19 cellular contexts compared by ENCODE assay signal in the genomic region with DNA sequence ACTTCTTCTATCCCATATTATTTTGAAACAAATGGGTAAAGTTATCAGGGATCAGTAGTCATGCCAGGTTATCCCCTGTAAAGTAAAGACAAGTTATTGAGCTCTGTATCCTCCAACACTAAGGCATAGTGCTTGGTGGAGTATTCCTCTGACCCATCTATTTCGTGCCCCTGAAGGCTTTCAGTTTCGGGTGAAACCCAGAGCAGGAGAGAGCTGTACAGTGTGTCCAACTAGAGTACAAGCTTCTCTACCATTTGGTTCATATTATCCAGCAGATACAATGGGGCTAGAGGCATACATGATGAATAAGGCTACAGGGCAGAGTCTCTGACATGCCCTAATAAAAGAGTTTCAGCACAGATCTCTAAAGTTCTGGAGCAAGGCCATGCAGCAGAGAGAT. TPM values are rescaled to one million over a fixed set of nuclear protein-coding genes. Genes with fewer than 3 reads are reported as not detected.
DNase-seq lines count a peak whose midpoint lies in the region; ATAC-seq, FAIRE-seq and TF ChIP-seq lines count a peak whose summit lies in the region.
"Had no signal": no experiment of that assay in that cellular context is flagged by ENCODE, and none has a peak within 500 bp of the region (broad histone marks: within the 10 kb centered on the region; RNA-seq: fewer than 3 reads in every experiment).

No MANE protein-coding gene starts in this region.

- no peaks in the 10 kb centered on the region for H3K9me3 ChIP-seq in right atrium auricular region
- H3K9me3 ChIP-seq in heart left ventricle = no peaks in the 10 kb centered on the region
- H3K9me3 ChIP-seq in endothelial cell of umbilical vein (replicated peaks; ENCODE audit: control insufficient read depth, insufficient read depth, low read length) = no peaks in the 10 kb centered on the region
- H3K9me3 ChIP-seq in neural progenitor cell (ENCODE audit: low read depth) = no peaks in the 10 kb centered on the region
- H3K9me3 ChIP-seq: BLaER1 had no signal

- peaks cover 8% of the 10 kb centered on the region for H3K27me3 Mint-ChIP-seq in neural progenitor cell (ENCODE audit: insufficient read depth, low read depth)
- H3K27me3 Mint-ChIP-seq in mesothelial cell of epicardium (ENCODE audit: low read depth) = peaks cover 15% of the 10 kb centered on the region

- WGBS in heart left ventricle, 4 donors = 93 to 100% (median 96%) methylated on average over 2 of the region's 2 CpGs

- no peaks in the 10 kb centered on the region for H4K20me1 ChIP-seq in endothelial cell of umbilical vein (replicated peaks; ENCODE audit: control insufficient read depth, extremely low read depth, insufficient read depth, low read length)
- H4K20me1 ChIP-seq in neural progenitor cell (ENCODE audit: low read depth) = peaks cover 9% of the 10 kb centered on the region
- H4K20me1 ChIP-seq: BLaER1 had no signal

- POLR2A ChIA-PET in endothelial cell of umbilical vein (lab: Charles Lee) = no interaction called here

- H3K4me3 ChIP-seq in right atrium auricular region (no peak overlapping the region), heart left ventricle (no peak overlapping the region), endothelial cell of umbilical vein (replicated peaks in 1 of 3; ENCODE audit: insufficient read depth in 1 of 3, low read depth in 1 of 3, low read length in 3 of 3) (no peak overlapping the region), neural progenitor cell (no peak overlapping the region)
- H3K4me3 ChIP-seq: BLaER1, GM23338 had no signal

- dilution Hi-C loops in endothelial cell of umbilical vein (cut with MboI; ENCODE audit: extremely low pct_ligation_motif_present, low sequenced_read_pairs) = no loop called here

- H3K9me3 Mint-ChIP-seq in neural progenitor cell (no peaks in the 10 kb centered on the region), mesothelial cell of epicardium (no peaks in the 10 kb centered on the region)
- H3K9me3 Mint-ChIP-seq: CD4-positive, alpha-beta memory T cell; GM23338; HFFc6 had no signal

- H3K36me3 Mint-ChIP-seq in neural progenitor cell (no peaks in the 10 kb centered on the region), mesothelial cell of epicardium (no peaks in the 10 kb centered on the region)

- no peak overlapping the region for H3K27ac Mint-ChIP-seq in neural progenitor cell
- H3K27ac Mint-ChIP-seq in mesothelial cell of epicardium = no peak overlapping the region
- H3K27ac Mint-ChIP-seq: CD4-positive, alpha-beta memory T cell; GM23338; HFFc6 had no signal

- CTCF ChIA-PET in endothelial cell of umbilical vein (lab: Charles Lee) = interaction anchor here (1.2 kb wide), 2 partner anchors 37 to 53 kb away, joined by 3 to 4 read pairs; no protein-coding TSS in a partner anchor

- H3K79me2 ChIP-seq in endothelial cell of umbilical vein (ENCODE audit: control insufficient read depth, insufficient read depth, low read length) (peaks cover 5% of the 10 kb centered on the region), neural progenitor cell (ENCODE audit: low read depth) (no peaks in the 10 kb centered on the region)

- BruUV-seq in endothelial cell of umbilical vein (replicated peaks; lab: Mats Ljungman, UMichigan) = no TSS peak

- peak overlapping the region; percentile 35 for H3K4me3 Mint-ChIP-seq in neural progenitor cell
- H3K4me3 Mint-ChIP-seq in mesothelial cell of epicardium = no peak overlapping the region
- H3K4me3 Mint-ChIP-seq: CD14-positive monocyte, GM23338, HFFc6 had no signal

- no peaks in the 10 kb centered on the region for H3K9me1 ChIP-seq in endothelial cell of umbilical vein (replicated peaks; ENCODE audit: control insufficient read depth, extremely low read depth, insufficient read depth, low read length)

- H3K9ac ChIP-seq in endothelial cell of umbilical vein (replicated peaks; ENCODE audit: extremely low read depth, insufficient read depth, low read length) (no peak overlapping the region), neural progenitor cell (no peak overlapping the region)
- H3K9ac ChIP-seq: BLaER1 had no signal

- H3K36me3 ChIP-seq in right atrium auricular region (no peaks in the 10 kb centered on the region), heart left ventricle (no peaks in the 10 kb centered on the region), endothelial cell of umbilical vein (ENCODE audit: control insufficient read depth in 2 of 2, extremely low read depth in 1 of 2, insufficient read depth in 2 of 2, low read length in 2 of 2) (no peaks in the 10 kb centered on the region), neural progenitor cell (no peaks in the 10 kb centered on the region)
- H3K36me3 ChIP-seq: BLaER1 had no signal

- intact Hi-C loops in heart left ventricle (cut with DNase I) (loop anchor here in 6 of 10 donors (5.0 to 10.0 kb wide), 6 partner anchors 64 to 206 kb away; partner anchors contain the start of genes IRF1 (in 2 of the 6), P4HA2 (in 2 of the 6) and SLC22A5 (in 2 of the 6)), endothelial cell of umbilical vein (cut with micrococcal nuclease) (loop anchor here (10.0 kb wide), 2 partner anchors 204 to 534 kb away; partner anchors contain the start of gene IRF1)

- ATAC-seq in heart left ventricle = no peak
- no peak for ATAC-seq in HG02884 (IDR thresholded peaks at IDR 0.05; ENCODE audit: unreplicated experiment)
- ATAC-seq: GM23338, HCT116 had no signal

- peak; percentile 9 for DNase-seq in right atrium auricular region (ENCODE audit: low spot score)
- DNase-seq in heart left ventricle = no peak
- no peak for DNase-seq in endothelial cell of umbilical vein (ENCODE audit: low read depth, low spot score)
- DNase-seq in neural progenitor cell (ENCODE audit: low spot score) = no peak
- no peak for DNase-seq in mesothelial cell of epicardium (ENCODE audit: low spot score in 2 of 2, unreplicated experiment in 2 of 2)
- no peak for DNase-seq in GF-D8 (lab: John Stamatoyannopoulos, UW)
- DNase-seq: 8988T; CD4-positive, alpha-beta memory T cell; DMS153; DMS79; GDM1; H7; HFFc6 had no signal

- no peak overlapping the region for H3K27ac ChIP-seq in right atrium auricular region
- H3K27ac ChIP-seq in heart left ventricle = no peak overlapping the region
- H3K27ac ChIP-seq in endothelial cell of umbilical vein (ENCODE audit: insufficient read depth, low read depth, low read length) = no peak overlapping the region
- H3K27ac ChIP-seq in neural progenitor cell = no peak overlapping the region
- H3K27ac ChIP-seq: BLaER1 had no signal

- TF ChIP-seq CTCF in right atrium auricular region (IDR thresholded peaks at IDR 0.05) (no peak), heart left ventricle (IDR thresholded peaks at IDR 0.05) (no peak), endothelial cell of umbilical vein (IDR thresholded peaks at IDR 0.05; ENCODE audit: extremely low read depth in 1 of 2, insufficient read depth in 1 of 2, low read depth in 1 of 2, low read length in 2 of 2) (no peak), neural progenitor cell (IDR thresholded peaks at IDR 0.05) (no peak), mesothelial cell of epicardium (IDR thresholded peaks at IDR 0.05; ENCODE audit: unreplicated experiment) (no peak)

- H3F3A ChIP-seq in neural progenitor cell (ENCODE audit: low read depth) = peaks cover 17% of the 10 kb centered on the region

- H3K4me2 ChIP-seq in endothelial cell of umbilical vein (ENCODE audit: insufficient read depth, low read length) (no peak overlapping the region), neural progenitor cell (no peak overlapping the region)
- H3K4me2 ChIP-seq: BLaER1, GM23338 had no signal

- H3K27me3 ChIP-seq in right atrium auricular region (no peaks in the 10 kb centered on the region), heart left ventricle (no peaks in the 10 kb centered on the region), endothelial cell of umbilical vein (ENCODE audit: control insufficient read depth in 2 of 2, insufficient read depth in 2 of 2, low read length in 2 of 2) (no peaks in the 10 kb centered on the region), neural progenitor cell (peaks cover 20% of the 10 kb centered on the region)

- TF ChIP-seq POLR2A in heart left ventricle (IDR thresholded peaks at IDR 0.05) (no peak), endothelial cell of umbilical vein (IDR thresholded peaks at IDR 0.05; ENCODE audit: low read depth, low read length) (no peak)

- FAIRE-seq in endothelial cell of umbilical vein (lab: Jason Lieb, UNC) = peak; percentile 12
- FAIRE-seq: HTR-8/SVneo had no signal

- no peak overlapping the region for H2AFZ ChIP-seq in endothelial cell of umbilical vein (ENCODE audit: low read depth, low read length)
- no peak overlapping the region for H2AFZ ChIP-seq in neural progenitor cell (replicated peaks)
- H2AFZ ChIP-seq: GM23338 had no signal

- H3K4me1 Mint-ChIP-seq in neural progenitor cell (peaks cover 10% of the 10 kb centered on the region), mesothelial cell of epicardium (peaks cover 30% of the 10 kb centered on the region)

- H3K4me1 ChIP-seq in right atrium auricular region = peaks cover 0 to 24% of the 10 kb centered on the region in 2 donors
- peaks cover 3 to 32% (median 17%) of the 10 kb centered on the region in 12 donors for H3K4me1 ChIP-seq in heart left ventricle
- H3K4me1 ChIP-seq in endothelial cell of umbilical vein (ENCODE audit: control insufficient read depth, extremely low read depth, insufficient read depth, low read length) = peaks cover 16% of the 10 kb centered on the region
- peaks cover 15% of the 10 kb centered on the region for H3K4me1 ChIP-seq in neural progenitor cell

RNA-seq across cellular contexts. Expression of gene SLC22A4, which starts 3.2 kb away (rescaled TPM):
- total RNA-seq in right atrium auricular region = 1 to 10 TPM; 1.5 to 2.8 TPM
- total RNA-seq in heart left ventricle = 1 to 10 TPM in 8 of 9 donors, under 1 TPM in 1; 0.83 to 4.9 (median 2.2) TPM
- polyA plus RNA-seq in heart left ventricle = 1 to 10 TPM in 1 of 2 donors, under 1 TPM in 1; 0.30 to 3.7 TPM
- total RNA-seq in endothelial cell of umbilical vein = 4.9 and 5.4 TPM in 2 replicates
- 6.3 and 6.9 TPM in 2 replicates for polyA plus RNA-seq in endothelial cell of umbilical vein
- 3.2 and 3.8 TPM in 2 replicates for polyA plus RNA-seq in endothelial cell of umbilical vein (2011; cell fraction: cytosol; rRNA removed)
- 12.0 and 12.8 TPM in 2 replicates for polyA plus RNA-seq in endothelial cell of umbilical vein (2011; cell fraction: nucleus; rRNA removed)
- polyA plus RNA-seq in endothelial cell of umbilical vein (2012) = 1.6 and 3.0 TPM in 2 replicates
- 9.0 and 9.4 TPM in 2 replicates for polyA minus RNA-seq in endothelial cell of umbilical vein
- polyA minus RNA-seq in endothelial cell of umbilical vein (2011; cell fraction: cytosol; rRNA and poly(A)+ RNA removed) = 2.6 TPM
- polyA minus RNA-seq in endothelial cell of umbilical vein (2011; cell fraction: nucleus; rRNA and poly(A)+ RNA removed) = 8.3 and 12.3 TPM in 2 replicates
- 0.06 and 0.09 TPM in 2 replicates for total RNA-seq in neural progenitor cell (ENCODE audit: low replicate concordance)
- 2.1 to 2.4 TPM (median 2.2 TPM) in 3 replicates for total RNA-seq in mesothelial cell of epicardium
- polyA plus RNA-seq: CD4-positive, alpha-beta memory T cell had no signal

RNA-seq across cellular contexts. Expression of gene PDLIM4, which starts 33.5 kb away (rescaled TPM):
- total RNA-seq in right atrium auricular region (10 to 100 TPM; 13.4 to 96.7 TPM), heart left ventricle (10 to 100 TPM in 3 of 9 donors, 1 to 10 TPM in 6; 2.4 to 16.9 (median 8.1) TPM), endothelial cell of umbilical vein (65.7 and 69.8 TPM in 2 replicates), neural progenitor cell (ENCODE audit: low replicate concordance) (8.3 and 10.3 TPM in 2 replicates), mesothelial cell of epicardium (48.8 to 50.7 TPM (median 50.1 TPM) in 3 replicates)
- polyA plus RNA-seq in heart left ventricle (1 to 10 TPM; 5.1 to 9.1 TPM), endothelial cell of umbilical vein (112 and 193 TPM in 2 replicates)
- 94.1 and 114 TPM in 2 replicates for polyA plus RNA-seq in endothelial cell of umbilical vein (2011; cell fraction: cytosol; rRNA removed)
- polyA plus RNA-seq in endothelial cell of umbilical vein (2011; cell fraction: nucleus; rRNA removed) = 80.4 and 107 TPM in 2 replicates
- polyA plus RNA-seq in endothelial cell of umbilical vein (2012) = 68.2 and 80.0 TPM in 2 replicates
- polyA minus RNA-seq in endothelial cell of umbilical vein = 33.7 and 46.4 TPM in 2 replicates
- polyA minus RNA-seq in endothelial cell of umbilical vein (2011; cell fraction: cytosol; rRNA and poly(A)+ RNA removed) = not detected
- 27.0 and 33.2 TPM in 2 replicates for polyA minus RNA-seq in endothelial cell of umbilical vein (2011; cell fraction: nucleus; rRNA and poly(A)+ RNA removed)
- total RNA-seq: CD4-positive, alpha-beta memory T cell had no signal
- polyA plus RNA-seq: CD14-positive monocyte; CD4-positive, alpha-beta memory T cell had no signal
